In genomic region chr11:393219-394033, GRCh38 we compare ENCODE assay signal across 9 cellular contexts. TPM values are rescaled to one million over a fixed set of nuclear protein-coding genes. Genes with fewer than 3 reads are reported as not detected.
DNase-seq lines count a peak whose midpoint lies in the region; ATAC-seq and TF ChIP-seq lines count a peak whose summit lies in the region.
"Had no signal": no experiment of that assay in that cellular context is flagged by ENCODE, and none has a peak within 500 bp of the region (broad histone marks: within the 10 kb centered on the region; RNA-seq: fewer than 3 reads in every experiment).

No MANE protein-coding gene starts in this region.

- TF ChIP-seq CTCF in heart right ventricle (IDR thresholded peaks at IDR 0.05) = no peak
- no peak for TF ChIP-seq CTCF in GM10248 (IDR thresholded peaks at IDR 0.05; ENCODE audit: control extremely low read depth, extremely low read depth, low read depth, missing control alignments)

- POLR2A ChIA-PET in GM10248 (lab: Yijun Ruan, JAX) = interaction anchor here (0.6 kb wide), 1 partner anchor 27 kb away, joined by 3 read pairs; no protein-coding TSS in a partner anchor

- intact Hi-C loops in left ventricle myocardium superior (cut with micrococcal nuclease) (no loop called here), heart right ventricle (cut with DNase I) (loop anchor here in 1 of 10 donors (10.0 kb wide), 1 partner anchor 121 kb away; no protein-coding TSS in a partner anchor)
- intact Hi-C loops in activated T-helper 1 cell treated with anti-CD3 and anti-CD28 coated beads, Interleukin-12 subunit alpha, Interleukin-12 subunit beta, Interleukin-2, Interleukin-4 antibody, amounts not matched to agents 30 ng/mL and 10 ng/mL and 1 ng/mL, durations not matched to agents 14 hours and 24 hours and 36 hours (cut with micrococcal nuclease) = no loop called here

- DNase-seq in left ventricle myocardium superior (peak; percentile 30), heart right ventricle (no peak), foreskin melanocyte (peak; percentile 72), ureter (ENCODE audit: low spot score) (peak; percentile 88), GM10248 (ENCODE audit: extremely low spot score) (no peak)
- no peak for DNase-seq in activated T-helper 1 cell treated with anti-CD3 and anti-CD28 coated beads, Interleukin-12 subunit alpha, Interleukin-12 subunit beta, Interleukin-2, Interleukin-4 antibody, amounts not matched to agents 30 ng/mL and 10 ng/mL and 1 ng/mL, durations not matched to agents 14 hours and 24 hours and 36 hours (ENCODE audit: low spot score)
- DNase-seq: DND-41 had no signal

- ATAC-seq in left ventricle myocardium superior (no peak), heart right ventricle (no peak), SK-N-SH treated with all-trans-retinoic acid at 6 μM for 48 hours (peak; percentile 60), HG02840 (IDR thresholded peaks at IDR 0.05; ENCODE audit: low FRiP score, unreplicated experiment) (no peak)

- H3K27me3 ChIP-seq in heart right ventricle = peaks cover 0 to 47% (median 17%) of the 10 kb centered on the region in 7 donors

- no peaks in the 10 kb centered on the region for H3K36me3 Mint-ChIP-seq in activated T-helper 1 cell treated with anti-CD3 and anti-CD28 coated beads, Interleukin-12 subunit alpha, Interleukin-12 subunit beta, Interleukin-2, Interleukin-4 antibody, amounts not matched to agents 30 ng/mL and 10 ng/mL and 1 ng/mL, durations not matched to agents 14 hours and 24 hours and 36 hours (ENCODE audit: low read depth)

- WGBS in heart right ventricle, 2 donors = 84 to 85% methylated on average over 16 to 17 of the region's 17 CpGs

- CTCF ChIA-PET in GM10248 (lab: Yijun Ruan, JAX) = no interaction called here

- no peak overlapping the region for H3K27ac Mint-ChIP-seq in activated T-helper 1 cell treated with anti-CD3 and anti-CD28 coated beads, Interleukin-12 subunit alpha, Interleukin-12 subunit beta, Interleukin-2, Interleukin-4 antibody, amounts not matched to agents 30 ng/mL and 10 ng/mL and 1 ng/mL, durations not matched to agents 14 hours and 24 hours and 36 hours

- H3K4me1 Mint-ChIP-seq in activated T-helper 1 cell treated with anti-CD3 and anti-CD28 coated beads, Interleukin-12 subunit alpha, Interleukin-12 subunit beta, Interleukin-2, Interleukin-4 antibody, amounts not matched to agents 30 ng/mL and 10 ng/mL and 1 ng/mL, durations not matched to agents 14 hours and 24 hours and 36 hours (ENCODE audit: low read depth) = no peaks in the 10 kb centered on the region

- H3K4me1 ChIP-seq in heart right ventricle = peaks cover 0 to 17% (median 7%) of the 10 kb centered on the region in 9 donors

- no peak overlapping the region for H3K4me3 Mint-ChIP-seq in activated T-helper 1 cell treated with anti-CD3 and anti-CD28 coated beads, Interleukin-12 subunit alpha, Interleukin-12 subunit beta, Interleukin-2, Interleukin-4 antibody, amounts not matched to agents 30 ng/mL and 10 ng/mL and 1 ng/mL, durations not matched to agents 14 hours and 24 hours and 36 hours

- H3K9me3 Mint-ChIP-seq in activated T-helper 1 cell treated with anti-CD3 and anti-CD28 coated beads, Interleukin-12 subunit alpha, Interleukin-12 subunit beta, Interleukin-2, Interleukin-4 antibody, amounts not matched to agents 30 ng/mL and 10 ng/mL and 1 ng/mL, durations not matched to agents 14 hours and 24 hours and 36 hours = no peaks in the 10 kb centered on the region

- H3K27ac ChIP-seq in heart right ventricle = peak overlapping the region in 1 of 10 donors; percentile 59

- H3K4me3 ChIP-seq in heart right ventricle = peak overlapping the region in 2 of 10 donors; percentile 3 to 42

- peaks cover 2% of the 10 kb centered on the region for H3K27me3 Mint-ChIP-seq in activated T-helper 1 cell treated with anti-CD3 and anti-CD28 coated beads, Interleukin-12 subunit alpha, Interleukin-12 subunit beta, Interleukin-2, Interleukin-4 antibody, amounts not matched to agents 30 ng/mL and 10 ng/mL and 1 ng/mL, durations not matched to agents 14 hours and 24 hours and 36 hours (ENCODE audit: insufficient read depth)

- no peaks in the 10 kb centered on the region for H3K9me3 ChIP-seq in heart right ventricle

- no peaks in the 10 kb centered on the region for H3K36me3 ChIP-seq in heart right ventricle

TF ChIP-seq in SK-N-SH treated with all-trans-retinoic acid at 6 μM for 48 hours, 23 proteins besides CTCF, POLR2A, EP300 and RAD21 (continues in another document):
- no peak for TF ChIP-seq TCF4 (CRISPR knock-in tag; IDR thresholded peaks at IDR 0.05; ENCODE audit: borderline replicate concordance)
- TF ChIP-seq ISL1 (CRISPR knock-in tag; IDR thresholded peaks at IDR 0.05) = no peak
- no peak for TF ChIP-seq PATZ1 (CRISPR knock-in tag; IDR thresholded peaks at IDR 0.05; ENCODE audit: borderline replicate concordance)
- TF ChIP-seq ZNF70 (CRISPR knock-in tag; IDR thresholded peaks at IDR 0.05) = no peak
- TF ChIP-seq CSDC2 (CRISPR knock-in tag; IDR thresholded peaks at IDR 0.05) = no peak
- TF ChIP-seq PPARA (CRISPR knock-in tag; IDR thresholded peaks at IDR 0.05; ENCODE audit: borderline replicate concordance) = no peak
- no peak for TF ChIP-seq ZFP30 (CRISPR knock-in tag; IDR thresholded peaks at IDR 0.05)
- no peak for TF ChIP-seq ZNF565 (CRISPR knock-in tag; conservative IDR thresholded peaks at IDR 0.05; ENCODE audit: low read depth)
- no peak for TF ChIP-seq POU6F1 (CRISPR knock-in tag; IDR thresholded peaks at IDR 0.05; ENCODE audit: borderline replicate concordance, low read depth)
- no peak for TF ChIP-seq ZC3H10 (CRISPR knock-in tag; IDR thresholded peaks at IDR 0.05)
- no peak for TF ChIP-seq ESRRG (CRISPR knock-in tag; IDR thresholded peaks at IDR 0.05)
- no peak for TF ChIP-seq ZFP3 (CRISPR knock-in tag; IDR thresholded peaks at IDR 0.05)

RNA-seq across cellular contexts. Expression of gene PKP3, which starts 0.6 kb away (rescaled TPM):
- total RNA-seq in left ventricle myocardium superior (0.84 TPM), heart right ventricle (1 to 10 TPM in 4 of 10 donors, under 1 TPM in 6; 0.19 to 3.0 (median 0.74) TPM), ureter (78.5 TPM)
- polyA plus RNA-seq in heart right ventricle = under 1 TPM; 0.13 to 0.80 TPM
- not detected in 2 replicates for total RNA-seq in activated T-helper 1 cell treated with anti-CD3 and anti-CD28 coated beads, Interleukin-12 subunit alpha, Interleukin-12 subunit beta, Interleukin-2, Interleukin-4 antibody, amounts not matched to agents 30 ng/mL and 10 ng/mL and 1 ng/mL, durations not matched to agents 14 hours and 24 hours and 36 hours

RNA-seq across cellular contexts. Expression of gene SIGIRR, which starts 21.4 kb away (rescaled TPM):
- total RNA-seq in left ventricle myocardium superior = 47.5 TPM
- 10 to 100 TPM; 20.4 to 52.4 (median 30.0) TPM for total RNA-seq in heart right ventricle
- polyA plus RNA-seq in heart right ventricle = 100 to 1,000 TPM in 1 of 2 donors, 10 to 100 TPM in 1; 56.0 to 187 TPM
- total RNA-seq in ureter = 73.9 TPM
- 38.3 and 43.9 TPM in 2 replicates for total RNA-seq in activated T-helper 1 cell treated with anti-CD3 and anti-CD28 coated beads, Interleukin-12 subunit alpha, Interleukin-12 subunit beta, Interleukin-2, Interleukin-4 antibody, amounts not matched to agents 30 ng/mL and 10 ng/mL and 1 ng/mL, durations not matched to agents 14 hours and 24 hours and 36 hours

RNA-seq across cellular contexts. Expression of gene B4GALNT4, which starts 24.1 kb away (rescaled TPM):
- total RNA-seq in left ventricle myocardium superior (0.50 TPM), heart right ventricle (1 to 10 TPM in 1 of 10 donors, under 1 TPM in 6, not detected in 3; 0.09 to 1.6 (median 0.25) TPM), ureter (3.3 TPM)
- polyA plus RNA-seq in heart right ventricle = 1 to 10 TPM in 1 of 2 donors, under 1 TPM in 1; 0.75 to 1.7 TPM
- 3.8 and 5.1 TPM in 2 replicates for total RNA-seq in activated T-helper 1 cell treated with anti-CD3 and anti-CD28 coated beads, Interleukin-12 subunit alpha, Interleukin-12 subunit beta, Interleukin-2, Interleukin-4 antibody, amounts not matched to agents 30 ng/mL and 10 ng/mL and 1 ng/mL, durations not matched to agents 14 hours and 24 hours and 36 hours

RNA-seq across cellular contexts. Expression of gene ANO9, which starts 48.4 kb away (rescaled TPM):
- total RNA-seq in left ventricle myocardium superior (1.3 TPM), heart right ventricle (1 to 10 TPM in 1 of 10 donors, under 1 TPM in 5, not detected in 4; 0.05 to 2.3 (median 0.19) TPM), ureter (17.9 TPM)
- polyA plus RNA-seq in heart right ventricle = under 1 TPM; 0.13 to 0.37 TPM
- total RNA-seq in activated T-helper 1 cell treated with anti-CD3 and anti-CD28 coated beads, Interleukin-12 subunit alpha, Interleukin-12 subunit beta, Interleukin-2, Interleukin-4 antibody, amounts not matched to agents 30 ng/mL and 10 ng/mL and 1 ng/mL, durations not matched to agents 14 hours and 24 hours and 36 hours = 33.1 and 33.8 TPM in 2 replicates

RNA-seq across cellular contexts. Expression of gene PTDSS2, which starts 56.7 kb away (rescaled TPM):
- total RNA-seq in left ventricle myocardium superior = 31.8 TPM
- 10 to 100 TPM; 16.7 to 37.9 (median 24.8) TPM for total RNA-seq in heart right ventricle
- 10 to 100 TPM; 31.4 to 55.5 TPM for polyA plus RNA-seq in heart right ventricle
- 28.6 TPM for total RNA-seq in ureter
- total RNA-seq in activated T-helper 1 cell treated with anti-CD3 and anti-CD28 coated beads, Interleukin-12 subunit alpha, Interleukin-12 subunit beta, Interleukin-2, Interleukin-4 antibody, amounts not matched to agents 30 ng/mL and 10 ng/mL and 1 ng/mL, durations not matched to agents 14 hours and 24 hours and 36 hours = 31.0 and 33.9 TPM in 2 replicates

Comparison
In these comparisons a context has a peak if more than half of its experiments do, and no peak if none do; other contexts are left out.
1. DNase-seq: peak in left ventricle myocardium superior (single experiment), foreskin melanocyte (single experiment) and ureter (single experiment); none in heart right ventricle (0 of 2), activated T-helper 1 cell treated with anti-CD3 and anti-CD28 coated beads, Interleukin-12 subunit alpha, Interleukin-12 subunit beta, Interleukin-2, Interleukin-4 antibody, amounts not matched to agents 30 ng/mL and 10 ng/mL and 1 ng/mL, durations not matched to agents 14 hours and 24 hours and 36 hours (single experiment) and GM10248 (single experiment).
2. RNA of gene PKP3, which starts 0.6 kb away (total RNA-seq): 78.5 TPM in ureter (single experiment); 0.19 to 3.0 TPM in heart right ventricle, 0.84 TPM in left ventricle myocardium superior (single experiment) and not detected in activated T-helper 1 cell treated with anti-CD3 and anti-CD28 coated beads, Interleukin-12 subunit alpha, Interleukin-12 subunit beta, Interleukin-2, Interleukin-4 antibody, amounts not matched to agents 30 ng/mL and 10 ng/mL and 1 ng/mL, durations not matched to agents 14 hours and 24 hours and 36 hours; every median in the first group is over 10 times any median in the second.